Comparison of ENCODE assay signal across 33 cellular contexts in genomic region chr11:59114344-59114743, GRCh38. TPM values are rescaled to one million over a fixed set of nuclear protein-coding genes. Genes with fewer than 3 reads are reported as not detected.
"Had no signal": no experiment of that assay in that cellular context is flagged by ENCODE, and none has a peak within 500 bp of the region (broad histone marks: within the 10 kb centered on the region; RNA-seq: fewer than 3 reads in every experiment).

No MANE protein-coding gene starts in this region.

- FAIRE-seq: bronchial epithelial cell had no signal

- H3K4me3 Mint-ChIP-seq: activated CD4-positive, alpha-beta memory T cell treated with anti-CD3 and anti-CD28 coated beads for 36 hours; activated CD4-positive, alpha-beta T cell treated with anti-CD3 and anti-CD28 coated beads for 36 hours; activated CD4-positive, alpha-beta T cell treated with anti-CD3 and anti-CD28 coated beads, Interleukin-2, amount 10 ng/mL, durations not matched to agents 24 days and 14 days; activated CD8-positive, alpha-beta memory T cell treated with anti-CD3 and anti-CD28 coated beads, Interleukin-2, amount 10 ng/mL, durations not matched to agents 7 days and 5 days; activated CD8-positive, alpha-beta T cell treated with anti-CD3 and anti-CD28 coated beads, Interleukin-2, amount 10 ng/mL, durations not matched to agents 7 days and 5 days; activated naive CD4-positive, alpha-beta T cell treated with anti-CD3 and anti-CD28 coated beads, Interleukin-2, amount 10 ng/mL, durations not matched to agents 7 days and 5 days; activated naive CD8-positive, alpha-beta T cell treated with anti-CD3 and anti-CD28 coated beads, Interleukin-2, amount 10 ng/mL, durations not matched to agents 7 days and 5 days; activated T-helper 1 cell treated with anti-CD3 and anti-CD28 coated beads, Interleukin-12 subunit alpha, Interleukin-12 subunit beta, Interleukin-2, Interleukin-4 antibody, amounts not matched to agents 30 ng/mL and 10 ng/mL and 1 ng/mL, durations not matched to agents 14 hours and 24 hours and 36 hours; brain; central memory CD8-positive, alpha-beta T cell; dendritic cell treated with granulocyte-macrophage colony-stimulating factor and Interleukin-4, amounts not matched to agents 40 ng/mL and 50 ng/mL, for 4 days; endodermal cell; T-cell; T-helper 1 cell treated with Interleukin-12 subunit alpha and Interleukin-12 subunit beta and Interleukin-4 antibody, amounts not matched to agents 30 μg/mL and 1 μg/mL, for 36 hours; T-helper 2 cell treated with Interferon-gamma antibody and Interleukin-4, amounts not matched to agents 5 μg/mL and 100 μg/mL, for 36 hours had no signal

- DNase-seq: activated CD4-positive, alpha-beta memory T cell treated with anti-CD3 and anti-CD28 coated beads for 36 hours; activated CD4-positive, alpha-beta T cell treated with anti-CD3 and anti-CD28 coated beads for 36 hours; activated CD4-positive, CD25-positive, alpha-beta regulatory T cell; activated CD4-positive, CD25-positive, alpha-beta regulatory T cell treated with anti-CD3 and anti-CD28 coated beads, Interleukin-2, amount 50 U/mL, for 72 hours; activated CD8-positive, alpha-beta memory T cell treated with anti-CD3 and anti-CD28 coated beads, Interleukin-2, amount 10 ng/mL, durations not matched to agents 7 days and 5 days; activated CD8-positive, alpha-beta memory T cell treated with anti-CD3 and anti-CD28 coated beads, Interleukin-2, amount 50 U/mL, for 4 hours; activated CD8-positive, alpha-beta T cell treated with anti-CD3 and anti-CD28 coated beads, Interleukin-2, amount 10 ng/mL, durations not matched to agents 7 days and 5 days; activated gamma-delta T cell; activated naive CD4-positive, alpha-beta T cell; activated naive CD4-positive, alpha-beta T cell treated with anti-CD3 and anti-CD28 coated beads, Interleukin-2, amount 10 ng/mL, durations not matched to agents 7 days and 5 days; activated naive CD8-positive, alpha-beta T cell treated with anti-CD3 and anti-CD28 coated beads, Interleukin-2, amount 10 ng/mL, durations not matched to agents 7 days and 5 days; activated T-cell treated with anti-CD3 and anti-CD28 coated beads, Interleukin-2, amount 50 U/mL, for 1 hour; activated T-cell treated with anti-CD3 and anti-CD28 coated beads, Interleukin-2, amount 50 U/mL, for 48 hours; dorsolateral prefrontal cortex; effector memory CD4-positive, alpha-beta T cell; endodermal cell; foreskin keratinocyte; gastrocnemius medialis; glutamatergic neuron; heart left ventricle; T-cell; T1000; WERI-Rb-1 had no signal

- ATAC-seq: activated CD4-positive, alpha-beta T cell treated with anti-CD3 and anti-CD28 coated beads for 36 hours; activated CD8-positive, alpha-beta memory T cell treated with anti-CD3 and anti-CD28 coated beads, Interleukin-2, amount 10 ng/mL, durations not matched to agents 7 days and 5 days; activated CD8-positive, alpha-beta T cell treated with anti-CD3 and anti-CD28 coated beads, Interleukin-2, amount 10 ng/mL, durations not matched to agents 7 days and 5 days; activated naive CD4-positive, alpha-beta T cell treated with anti-CD3 and anti-CD28 coated beads, Interleukin-2, amount 50 U/mL, for 72 hours; esophagus mucosa; foreskin keratinocyte; gastrocnemius medialis; heart left ventricle; T-cell had no signal

- H3K27me3 Mint-ChIP-seq: activated CD4-positive, alpha-beta memory T cell treated with anti-CD3 and anti-CD28 coated beads for 36 hours; activated CD4-positive, alpha-beta T cell treated with anti-CD3 and anti-CD28 coated beads for 36 hours; activated CD4-positive, alpha-beta T cell treated with anti-CD3 and anti-CD28 coated beads, Interleukin-2, amount 10 ng/mL, durations not matched to agents 24 days and 14 days; activated CD8-positive, alpha-beta memory T cell treated with anti-CD3 and anti-CD28 coated beads, Interleukin-2, amount 10 ng/mL, durations not matched to agents 7 days and 5 days; activated naive CD4-positive, alpha-beta T cell treated with anti-CD3 and anti-CD28 coated beads, Interleukin-2, amount 10 ng/mL, durations not matched to agents 7 days and 5 days; activated naive CD8-positive, alpha-beta T cell treated with anti-CD3 and anti-CD28 coated beads, Interleukin-2, amount 10 ng/mL, durations not matched to agents 7 days and 5 days; brain; central memory CD8-positive, alpha-beta T cell; dendritic cell treated with granulocyte-macrophage colony-stimulating factor and Interleukin-4, amounts not matched to agents 40 ng/mL and 50 ng/mL, for 4 days had no signal

- H3K4me1 Mint-ChIP-seq: brain; central memory CD8-positive, alpha-beta T cell had no signal

- H3K27ac Mint-ChIP-seq: activated CD4-positive, alpha-beta memory T cell treated with anti-CD3 and anti-CD28 coated beads for 36 hours; activated CD4-positive, alpha-beta T cell treated with anti-CD3 and anti-CD28 coated beads for 36 hours; activated CD4-positive, alpha-beta T cell treated with anti-CD3 and anti-CD28 coated beads, Interleukin-2, amount 10 ng/mL, durations not matched to agents 24 days and 14 days; activated CD8-positive, alpha-beta T cell treated with anti-CD3 and anti-CD28 coated beads, Interleukin-2, amount 10 ng/mL, durations not matched to agents 7 days and 5 days; activated naive CD4-positive, alpha-beta T cell treated with anti-CD3 and anti-CD28 coated beads, Interleukin-2, amount 10 ng/mL, durations not matched to agents 7 days and 5 days; activated naive CD4-positive, alpha-beta T cell treated with anti-CD3 and anti-CD28 coated beads, Interleukin-2, amount 50 U/mL, for 72 hours; activated naive CD8-positive, alpha-beta T cell treated with anti-CD3 and anti-CD28 coated beads, Interleukin-2, amount 10 ng/mL, durations not matched to agents 7 days and 5 days; activated T-helper 1 cell treated with anti-CD3 and anti-CD28 coated beads, Interleukin-12 subunit alpha, Interleukin-12 subunit beta, Interleukin-2, Interleukin-4 antibody, amounts not matched to agents 30 ng/mL and 10 ng/mL and 1 ng/mL, durations not matched to agents 14 hours and 24 hours and 36 hours; brain; dendritic cell treated with granulocyte-macrophage colony-stimulating factor and Interleukin-4, amounts not matched to agents 40 ng/mL and 50 ng/mL, for 4 days; endodermal cell; T-cell; T-helper 1 cell treated with Interleukin-12 subunit alpha and Interleukin-12 subunit beta and Interleukin-4 antibody, amounts not matched to agents 30 μg/mL and 1 μg/mL, for 36 hours; T-helper 2 cell treated with Interferon-gamma antibody and Interleukin-4, amounts not matched to agents 5 μg/mL and 100 μg/mL, for 36 hours had no signal

RNA-seq across cellular contexts. Expression of gene GLYATL1B, which starts 28.2 kb away (rescaled TPM):
- polyA plus RNA-seq: foreskin keratinocyte, heart left ventricle had no signal
